ENCODE assay signal across 8 cellular contexts in genomic region chr16:84599528-84600202, GRCh38. TPM values are rescaled to one million over a fixed set of nuclear protein-coding genes. Genes with fewer than 3 reads are reported as not detected.
A peak's percentile ranks its signal among the peaks of the same experiment; 100 is the strongest.
DNase-seq lines count a peak whose midpoint lies in the region; ATAC-seq, FAIRE-seq and TF ChIP-seq lines count a peak whose summit lies in the region.

No MANE protein-coding gene starts in this region.

- H2AFZ ChIP-seq in mammary epithelial cell (ENCODE audit: low read depth, low read length) (no peak overlapping the region), PC-3 (ENCODE audit: low read length) (no peak overlapping the region)

- no peaks in the 10 kb centered on the region for H3K9me2 ChIP-seq in PC-3 (replicated peaks; ENCODE audit: low read length)

- ATAC-seq in HG03045 (IDR thresholded peaks at IDR 0.05; ENCODE audit: unreplicated experiment) (peak; percentile 59), PC-3 (no peak)

- H3K4me1 Mint-ChIP-seq in T-helper 1 cell treated with Interleukin-12 subunit alpha and Interleukin-12 subunit beta and Interleukin-4 antibody, amounts not matched to agents 30 μg/mL and 1 μg/mL, for 36 hours (ENCODE audit: low read depth): peaks cover 75% of the 10 kb centered on the region

- H3F3A ChIP-seq in PC-3 (ENCODE audit: low read length, unreplicated experiment): no peaks in the 10 kb centered on the region

- intact Hi-C loops in mammary epithelial cell (cut with micrococcal nuclease) (no loop called here), PC-3 (cut with micrococcal nuclease) (no loop called here)

- H3K9me3 ChIP-seq in mammary epithelial cell (replicated peaks; ENCODE audit: insufficient read depth, low read length): no peaks in the 10 kb centered on the region
- no peaks in the 10 kb centered on the region for H3K9me3 ChIP-seq in small intestine (ENCODE audit: control insufficient read depth, low read depth)
- no peaks in the 10 kb centered on the region for H3K9me3 ChIP-seq in PC-3 (ENCODE audit: low read length)

- no peaks in the 10 kb centered on the region for H4K20me1 ChIP-seq in mammary epithelial cell (ENCODE audit: insufficient read depth, low read length)
- H4K20me1 ChIP-seq in PC-3 (ENCODE audit: low read length): peaks cover 59% of the 10 kb centered on the region

- peak overlapping the region; percentile 95 for H3K27ac Mint-ChIP-seq in T-helper 1 cell treated with Interleukin-12 subunit alpha and Interleukin-12 subunit beta and Interleukin-4 antibody, amounts not matched to agents 30 μg/mL and 1 μg/mL, for 36 hours

- H3K4me3 Mint-ChIP-seq in T-helper 1 cell treated with Interleukin-12 subunit alpha and Interleukin-12 subunit beta and Interleukin-4 antibody, amounts not matched to agents 30 μg/mL and 1 μg/mL, for 36 hours: peak overlapping the region; percentile 88

- BruUV-seq in mammary epithelial cell (replicated peaks; lab: Mats Ljungman, UMichigan) (no TSS peak), PC-3 (replicated peaks; lab: Mats Ljungman, UMichigan) (no TSS peak)

- no peak overlapping the region for H3K4me3 ChIP-seq in mammary epithelial cell (replicated peaks in 1 of 3; ENCODE audit: insufficient read depth in 1 of 3, low read depth in 2 of 3, low read length in 3 of 3)
- peak overlapping the region in 1 of 2 donors; percentile 13 for H3K4me3 ChIP-seq in small intestine (ENCODE audit: low read depth in 1 of 2, low read length in 2 of 2)
- no peak overlapping the region for H3K4me3 ChIP-seq in PC-3 (ENCODE audit: low read length)

- FAIRE-seq in small intestine (lab: Jason Lieb, UNC): no peak

- in situ Hi-C loops in GM13977 (cut with MboI; ENCODE audit: low pct_unique_long_range_greater_than_20kb, low sequenced_read_pairs, unreplicated experiment) (no loop called here), mammary epithelial cell (cut with MboI; ENCODE audit: low sequenced_read_pairs in 2 of 2) (no loop called here)

- H3K4me1 ChIP-seq in mammary epithelial cell (ENCODE audit: insufficient read depth, low read length) (peaks cover 21% of the 10 kb centered on the region), small intestine (ENCODE audit: control insufficient read depth in 2 of 2, insufficient read depth in 1 of 2, low read depth in 1 of 2, low read length in 1 of 2) (peaks cover 4% of the 10 kb centered on the region in 2 donors), PC-3 (ENCODE audit: insufficient read depth, low read length) (peaks cover 22% of the 10 kb centered on the region)

- DNase-seq in GM13977 (ENCODE audit: low spot score) (peak; percentile 69), mammary epithelial cell (peak; percentile 16), iris pigment epithelial cell (ENCODE audit: low read depth) (peak; percentile 88), small intestine (peak; percentile 29), PC-3 (no peak), HUDEP-2 (lab: John Stamatoyannopoulos, UW; ENCODE audit: unreplicated experiment in 76 of 76) (no peak)

- H3K79me2 ChIP-seq in mammary epithelial cell (ENCODE audit: insufficient read depth, low read length) (peaks cover 96% of the 10 kb centered on the region), PC-3 (ENCODE audit: low read length) (peaks cover 93% of the 10 kb centered on the region)

- H3K9me3 Mint-ChIP-seq in T-helper 1 cell treated with Interleukin-12 subunit alpha and Interleukin-12 subunit beta and Interleukin-4 antibody, amounts not matched to agents 30 μg/mL and 1 μg/mL, for 36 hours: no peaks in the 10 kb centered on the region

- H3K27me3 ChIP-seq in mammary epithelial cell (ENCODE audit: insufficient read depth, low read length) (no peaks in the 10 kb centered on the region), small intestine (ENCODE audit: control insufficient read depth in 2 of 2, insufficient read depth in 2 of 2, low read length in 2 of 2) (no peaks in the 10 kb centered on the region), PC-3 (ENCODE audit: low read length) (no peaks in the 10 kb centered on the region)

- H3K36me3 Mint-ChIP-seq in T-helper 1 cell treated with Interleukin-12 subunit alpha and Interleukin-12 subunit beta and Interleukin-4 antibody, amounts not matched to agents 30 μg/mL and 1 μg/mL, for 36 hours (ENCODE audit: low read depth): peaks cover 60% of the 10 kb centered on the region

- POLR2A ChIA-PET in PC-3 (lab: Charles Lee; ENCODE audit: unreplicated experiment): no interaction called here

- TF ChIP-seq CTCF in GM13977 (IDR thresholded peaks at IDR 0.05; ENCODE audit: extremely low read depth, insufficient read depth, missing control alignments) (no peak), mammary epithelial cell (conservative IDR thresholded peaks at IDR 0.05 in 1 of 2, IDR thresholded peaks at IDR 0.05 in 1 of 2; ENCODE audit: extremely low read depth in 1 of 2, insufficient read depth in 1 of 2, low read depth in 1 of 2, low read length in 2 of 2) (no peak), PC-3 (conservative IDR thresholded peaks at IDR 0.05; ENCODE audit: low read depth, low read length) (no peak)

- dilution Hi-C loops in mammary epithelial cell (cut with HindIII; ENCODE audit: low sequenced_read_pairs): no loop called here

- no peak overlapping the region for H3K9ac ChIP-seq in mammary epithelial cell (ENCODE audit: insufficient read depth, low read length)
- H3K9ac ChIP-seq in PC-3 (ENCODE audit: low read length): no peak overlapping the region

- CTCF ChIA-PET in mammary epithelial cell (lab: Charles Lee; ENCODE audit: low non-redundant PET): no interaction called here
- CTCF ChIA-PET in PC-3 (lab: Charles Lee): interaction anchor here (0.6 kb wide), 2 partner anchors 135 to 156 kb away, joined by 4 read pairs; no protein-coding TSS in a partner anchor

- H3K27ac ChIP-seq in mammary epithelial cell (ENCODE audit: insufficient read depth, low read depth, low read length): no peak overlapping the region
- H3K27ac ChIP-seq in small intestine (ENCODE audit: low read depth in 1 of 2, low read length in 1 of 2): peak overlapping the region; percentile 71 to 88
- H3K27ac ChIP-seq in PC-3 (ENCODE audit: low read length): no peak overlapping the region

- 23% methylated on average over 9 of the region's 12 CpGs for WGBS in mammary epithelial cell (ENCODE audit: low coverage, missing lambda C conversion rate)
- WGBS in small intestine, 3 donors: 14 to 26% (median 15%) methylated on average over 12 of the region's 12 CpGs

- H3K36me3 ChIP-seq in mammary epithelial cell (ENCODE audit: insufficient read depth, low read length) (no peaks in the 10 kb centered on the region), small intestine (ENCODE audit: control insufficient read depth in 2 of 2, insufficient read depth in 2 of 2, low read length in 2 of 2) (no peaks in the 10 kb centered on the region), PC-3 (ENCODE audit: low read depth, low read length) (peaks cover 41% of the 10 kb centered on the region)

- H3K27me3 Mint-ChIP-seq in T-helper 1 cell treated with Interleukin-12 subunit alpha and Interleukin-12 subunit beta and Interleukin-4 antibody, amounts not matched to agents 30 μg/mL and 1 μg/mL, for 36 hours (ENCODE audit: low read depth): no peaks in the 10 kb centered on the region

- peak overlapping the region; percentile 21 for H3K4me2 ChIP-seq in mammary epithelial cell (ENCODE audit: insufficient read depth, low read depth, low read length)
- no peak overlapping the region for H3K4me2 ChIP-seq in PC-3 (ENCODE audit: low read length)

RNA-seq across cellular contexts. Expression of gene COTL1, which starts 18.2 kb away (rescaled TPM):
- total RNA-seq in mammary epithelial cell: 100 to 1,000 TPM in 1 of 2 donors, 10 to 100 TPM in 1; 79.2 to 202 TPM
- polyA plus RNA-seq in mammary epithelial cell: 190 TPM
- 217 TPM for polyA minus RNA-seq in mammary epithelial cell
- 100 to 1,000 TPM in 2 of 3 donors, 10 to 100 TPM in 1; 87.2 to 166 (median 101) TPM for polyA plus RNA-seq in small intestine
- total RNA-seq in PC-3 (2014; rRNA removed): 408 and 465 TPM in 2 replicates

RNA-seq across cellular contexts. Expression of gene KLHL36, which starts 48.6 kb away (rescaled TPM):
- total RNA-seq in mammary epithelial cell (100 to 1,000 TPM in 1 of 2 donors, 10 to 100 TPM in 1; 52.9 to 103 TPM), PC-3 (2014; rRNA removed) (33.8 and 35.0 TPM in 2 replicates)
- polyA plus RNA-seq in mammary epithelial cell (38.8 TPM), small intestine (10 to 100 TPM; 12.7 to 21.7 (median 16.8) TPM)
- polyA minus RNA-seq in mammary epithelial cell: 35.9 TPM

Comparison
In these comparisons a context has a peak if more than half of its experiments do, and no peak if none do; other contexts are left out.
1. DNase-seq: peak in GM13977 (single experiment), mammary epithelial cell (single experiment), iris pigment epithelial cell (single experiment) and small intestine (single experiment); none in PC-3 (single experiment) and HUDEP-2 (0 of 76).
2. H3K27ac ChIP-seq: peak in small intestine (2 of 2); none in mammary epithelial cell (single experiment) and PC-3 (single experiment).